Comparison of ENCODE assay signal across 1 cellular context in genomic region chr3:156673732-156674045, GRCh38.
TF ChIP-seq lines count a peak whose summit lies in the region.

No MANE protein-coding gene starts in this region.

TF ChIP-seq in HCT116, 20 proteins besides CTCF, POLR2A, EP300 and RAD21 (continued from another document):
- no peak for TF ChIP-seq REST (IDR thresholded peaks at IDR 0.05; ENCODE audit: low read depth)
- TF ChIP-seq SP1 (IDR thresholded peaks at IDR 0.05; ENCODE audit: low read depth) = no peak
- no peak for TF ChIP-seq ZNF274 (IDR thresholded peaks at IDR 0.05; ENCODE audit: low read depth, low read length)
- no peak for TF ChIP-seq EZH2 (IDR thresholded peaks at IDR 0.05)
- no peak for TF ChIP-seq EZH2phosphoT487 (IDR thresholded peaks at IDR 0.05; ENCODE audit: borderline replicate concordance)
- TF ChIP-seq JUND (IDR thresholded peaks at IDR 0.05) = no peak
- TF ChIP-seq SRF (IDR thresholded peaks at IDR 0.05; ENCODE audit: low read depth) = no peak
